In genomic region chr14:80956922-80957321, GRCh38 we compare ENCODE assay signal across 20 cellular contexts. TPM values are rescaled to one million over a fixed set of nuclear protein-coding genes. Genes with fewer than 3 reads are reported as not detected.
DNase-seq lines count a peak whose midpoint lies in the region; ATAC-seq and TF ChIP-seq lines count a peak whose summit lies in the region.
"Had no signal": no experiment of that assay in that cellular context is flagged by ENCODE, and none has a peak within 500 bp of the region (broad histone marks: within the 10 kb centered on the region; RNA-seq: fewer than 3 reads in every experiment).

No MANE protein-coding gene starts in this region.

- no peak for ATAC-seq in activated naive CD4-positive, alpha-beta T cell treated with anti-CD3 and anti-CD28 coated beads, Interleukin-2, amount 50 U/mL, for 72 hours
- ATAC-seq in activated CD8-positive, alpha-beta T cell treated with anti-CD3 and anti-CD28 coated beads, Interleukin-2, amount 10 ng/mL, durations not matched to agents 7 days and 5 days: no peak
- ATAC-seq: activated T-cell treated with anti-CD3 and anti-CD28 coated beads, Interleukin-2, amount 50 U/mL, for 72 hours; effector memory CD8-positive, alpha-beta T cell; left lung; pancreas; stimulated activated naive CD8-positive, alpha-beta T cell treated with anti-CD3 and anti-CD28 coated beads, Interleukin-15, Interleukin-2, amounts not matched to agents 100 U/mL and 50 U/mL, for 24 hours had no signal

- H3K9ac ChIP-seq in endodermal cell (ENCODE audit: extremely low read depth, low read length, poor library complexity, severe bottlenecking): no peak overlapping the region
- H3K9ac ChIP-seq in colonic mucosa (ENCODE audit: low read depth in 2 of 2, low read length in 2 of 2): no peak overlapping the region

- H3K4me3 ChIP-seq in testis: no peak overlapping the region
- H3K4me3 ChIP-seq in endodermal cell (ENCODE audit: low read length): no peak overlapping the region
- no peak overlapping the region for H3K4me3 ChIP-seq in colonic mucosa
- H3K4me3 ChIP-seq: left lung, pancreas, vagina had no signal

- peaks cover 22% of the 10 kb centered on the region for H3K36me3 Mint-ChIP-seq in activated naive CD4-positive, alpha-beta T cell treated with anti-CD3 and anti-CD28 coated beads, Interleukin-2, amount 10 ng/mL, durations not matched to agents 7 days and 5 days
- no peaks in the 10 kb centered on the region for H3K36me3 Mint-ChIP-seq in activated naive CD4-positive, alpha-beta T cell treated with anti-CD3 and anti-CD28 coated beads, Interleukin-2, amount 50 U/mL, for 72 hours
- H3K36me3 Mint-ChIP-seq in activated T-helper 2 cell treated with anti-CD3 and anti-CD28 coated beads, Interferon-gamma antibody, Interleukin-2, Interleukin-4, amounts not matched to agents 10 μg/mL and 5 μg/mL and 100 μg/mL, durations not matched to agents 14 hours and 24 hours and 36 hours (ENCODE audit: low read depth): peaks cover 6% of the 10 kb centered on the region
- H3K36me3 Mint-ChIP-seq in endodermal cell (ENCODE audit: low read depth): no peaks in the 10 kb centered on the region
- H3K36me3 Mint-ChIP-seq in activated CD8-positive, alpha-beta T cell treated with anti-CD3 and anti-CD28 coated beads, Interleukin-2, amount 10 ng/mL, durations not matched to agents 7 days and 5 days (ENCODE audit: low read depth): peaks cover 3% of the 10 kb centered on the region

- no peaks in the 10 kb centered on the region for H3K9me3 Mint-ChIP-seq in activated naive CD4-positive, alpha-beta T cell treated with anti-CD3 and anti-CD28 coated beads, Interleukin-2, amount 10 ng/mL, durations not matched to agents 7 days and 5 days
- H3K9me3 Mint-ChIP-seq in activated naive CD4-positive, alpha-beta T cell treated with anti-CD3 and anti-CD28 coated beads, Interleukin-2, amount 50 U/mL, for 72 hours: no peaks in the 10 kb centered on the region
- H3K9me3 Mint-ChIP-seq in activated T-helper 2 cell treated with anti-CD3 and anti-CD28 coated beads, Interferon-gamma antibody, Interleukin-2, Interleukin-4, amounts not matched to agents 10 μg/mL and 5 μg/mL and 100 μg/mL, durations not matched to agents 14 hours and 24 hours and 36 hours: peaks cover 5% of the 10 kb centered on the region
- H3K9me3 Mint-ChIP-seq in endodermal cell: no peaks in the 10 kb centered on the region
- H3K9me3 Mint-ChIP-seq in activated CD8-positive, alpha-beta T cell treated with anti-CD3 and anti-CD28 coated beads, Interleukin-2, amount 10 ng/mL, durations not matched to agents 7 days and 5 days (ENCODE audit: insufficient read depth): no peaks in the 10 kb centered on the region
- H3K9me3 Mint-ChIP-seq: activated T-cell treated with anti-CD3 and anti-CD28 coated beads, Interleukin-2, amount 50 U/mL, for 72 hours; effector memory CD8-positive, alpha-beta T cell had no signal

- H3K4me3 Mint-ChIP-seq in activated naive CD4-positive, alpha-beta T cell treated with anti-CD3 and anti-CD28 coated beads, Interleukin-2, amount 10 ng/mL, durations not matched to agents 7 days and 5 days: peak overlapping the region; percentile 90
- H3K4me3 Mint-ChIP-seq in activated T-helper 2 cell treated with anti-CD3 and anti-CD28 coated beads, Interferon-gamma antibody, Interleukin-2, Interleukin-4, amounts not matched to agents 10 μg/mL and 5 μg/mL and 100 μg/mL, durations not matched to agents 14 hours and 24 hours and 36 hours (ENCODE audit: low read depth): peak overlapping the region; percentile 1
- no peak overlapping the region for H3K4me3 Mint-ChIP-seq in endodermal cell
- H3K4me3 Mint-ChIP-seq in activated CD8-positive, alpha-beta T cell treated with anti-CD3 and anti-CD28 coated beads, Interleukin-2, amount 10 ng/mL, durations not matched to agents 7 days and 5 days: no peak overlapping the region
- H3K4me3 Mint-ChIP-seq: activated T-cell treated with anti-CD3 and anti-CD28 coated beads, Interleukin-2, amount 50 U/mL, for 72 hours had no signal

- TF ChIP-seq POLR2A in testis (IDR thresholded peaks at IDR 0.05): no peak

- peaks cover 69% of the 10 kb centered on the region for H3K4me1 Mint-ChIP-seq in activated naive CD4-positive, alpha-beta T cell treated with anti-CD3 and anti-CD28 coated beads, Interleukin-2, amount 10 ng/mL, durations not matched to agents 7 days and 5 days
- peaks cover 61% of the 10 kb centered on the region for H3K4me1 Mint-ChIP-seq in activated T-helper 2 cell treated with anti-CD3 and anti-CD28 coated beads, Interferon-gamma antibody, Interleukin-2, Interleukin-4, amounts not matched to agents 10 μg/mL and 5 μg/mL and 100 μg/mL, durations not matched to agents 14 hours and 24 hours and 36 hours (ENCODE audit: low read depth)
- peaks cover 21% of the 10 kb centered on the region for H3K4me1 Mint-ChIP-seq in endodermal cell
- peaks cover 52% of the 10 kb centered on the region for H3K4me1 Mint-ChIP-seq in activated CD8-positive, alpha-beta T cell treated with anti-CD3 and anti-CD28 coated beads, Interleukin-2, amount 10 ng/mL, durations not matched to agents 7 days and 5 days (ENCODE audit: low read depth)

- H3K4me1 ChIP-seq in testis (no peaks in the 10 kb centered on the region), endodermal cell (ENCODE audit: control insufficient read depth, insufficient read depth, low read length) (no peaks in the 10 kb centered on the region), colonic mucosa (no peaks in the 10 kb centered on the region)
- H3K4me1 ChIP-seq: pancreas had no signal

- no peak overlapping the region for H3K27ac ChIP-seq in testis
- no peak overlapping the region for H3K27ac ChIP-seq in endodermal cell (ENCODE audit: low read depth, low read length)
- H3K27ac ChIP-seq in colonic mucosa: no peak overlapping the region
- H3K27ac ChIP-seq: left lung, pancreas, vagina had no signal

- H3K27ac Mint-ChIP-seq in activated naive CD4-positive, alpha-beta T cell treated with anti-CD3 and anti-CD28 coated beads, Interleukin-2, amount 10 ng/mL, durations not matched to agents 7 days and 5 days: peak overlapping the region; percentile 93
- H3K27ac Mint-ChIP-seq in activated naive CD4-positive, alpha-beta T cell treated with anti-CD3 and anti-CD28 coated beads, Interleukin-2, amount 50 U/mL, for 72 hours: no peak overlapping the region
- no peak overlapping the region for H3K27ac Mint-ChIP-seq in activated T-helper 2 cell treated with anti-CD3 and anti-CD28 coated beads, Interferon-gamma antibody, Interleukin-2, Interleukin-4, amounts not matched to agents 10 μg/mL and 5 μg/mL and 100 μg/mL, durations not matched to agents 14 hours and 24 hours and 36 hours
- no peak overlapping the region for H3K27ac Mint-ChIP-seq in endodermal cell
- H3K27ac Mint-ChIP-seq in activated CD8-positive, alpha-beta T cell treated with anti-CD3 and anti-CD28 coated beads, Interleukin-2, amount 10 ng/mL, durations not matched to agents 7 days and 5 days: no peak overlapping the region
- H3K27ac Mint-ChIP-seq: activated T-cell treated with anti-CD3 and anti-CD28 coated beads, Interleukin-2, amount 50 U/mL, for 72 hours had no signal

- peaks cover 15% of the 10 kb centered on the region for H3K27me3 Mint-ChIP-seq in activated naive CD4-positive, alpha-beta T cell treated with anti-CD3 and anti-CD28 coated beads, Interleukin-2, amount 10 ng/mL, durations not matched to agents 7 days and 5 days
- peaks cover 26% of the 10 kb centered on the region for H3K27me3 Mint-ChIP-seq in activated T-helper 2 cell treated with anti-CD3 and anti-CD28 coated beads, Interferon-gamma antibody, Interleukin-2, Interleukin-4, amounts not matched to agents 10 μg/mL and 5 μg/mL and 100 μg/mL, durations not matched to agents 14 hours and 24 hours and 36 hours (ENCODE audit: low read depth)
- peaks cover 27% of the 10 kb centered on the region for H3K27me3 Mint-ChIP-seq in endodermal cell (ENCODE audit: insufficient read depth)
- H3K27me3 Mint-ChIP-seq in activated CD8-positive, alpha-beta T cell treated with anti-CD3 and anti-CD28 coated beads, Interleukin-2, amount 10 ng/mL, durations not matched to agents 7 days and 5 days (ENCODE audit: low read depth): peaks cover 8% of the 10 kb centered on the region
- H3K27me3 Mint-ChIP-seq: effector memory CD8-positive, alpha-beta T cell had no signal

- H3K9me3 ChIP-seq in testis (no peaks in the 10 kb centered on the region), endodermal cell (ENCODE audit: control insufficient read depth, low read length) (no peaks in the 10 kb centered on the region), colonic mucosa (no peaks in the 10 kb centered on the region)
- H3K9me3 ChIP-seq: left lung, pancreas, vagina had no signal

- CTCF ChIA-PET in activated naive CD4-positive, alpha-beta T cell treated with anti-CD3 and anti-CD28 coated beads, Interleukin-2, amount 10 ng/mL, durations not matched to agents 7 days and 5 days (lab: Charles Lee): interaction anchor here (1.5 to 5.9 kb wide), 5 partner anchors 21 to 213 kb away, joined by 3 to 115 read pairs (median 13); no protein-coding TSS in a partner anchor
- CTCF ChIA-PET in activated CD8-positive, alpha-beta T cell treated with anti-CD3 and anti-CD28 coated beads, Interleukin-2, amount 10 ng/mL, durations not matched to agents 7 days and 5 days (lab: Charles Lee): interaction anchor here (0.6 to 10.3 kb wide), 8 partner anchors 15 to 508 kb away, joined by 3 to 268 read pairs (median 10); partner anchors contain the start of gene CEP128

- H3K36me3 ChIP-seq in testis (ENCODE audit: low read depth, missing control alignments) (no peaks in the 10 kb centered on the region), endodermal cell (ENCODE audit: control insufficient read depth, insufficient read depth, low read length) (no peaks in the 10 kb centered on the region), colonic mucosa (no peaks in the 10 kb centered on the region)
- H3K36me3 ChIP-seq: left lung, pancreas, vagina had no signal

- DNase-seq in activated naive CD4-positive, alpha-beta T cell treated with anti-CD3 and anti-CD28 coated beads, Interleukin-2, amount 10 ng/mL, durations not matched to agents 7 days and 5 days: no peak
- no peak for DNase-seq in activated naive CD4-positive, alpha-beta T cell treated with anti-CD3 and anti-CD28 coated beads, Interleukin-2, amount 50 U/mL, for 72 hours (ENCODE audit: low spot score in 2 of 2)
- DNase-seq in NCI-H2171 (lab: John Stamatoyannopoulos, UW) (peak; percentile 44), testis (no peak), endodermal cell (no peak), colonic mucosa (no peak)
- DNase-seq in activated T-helper 2 cell treated with anti-CD3 and anti-CD28 coated beads, Interferon-gamma antibody, Interleukin-2, Interleukin-4, amounts not matched to agents 10 μg/mL and 5 μg/mL and 100 μg/mL, durations not matched to agents 14 hours and 24 hours and 36 hours (ENCODE audit: low spot score): no peak
- no peak for DNase-seq in activated CD8-positive, alpha-beta T cell treated with anti-CD3 and anti-CD28 coated beads, Interleukin-2, amount 10 ng/mL, durations not matched to agents 7 days and 5 days
- DNase-seq: activated CD4-positive, alpha-beta T cell treated with anti-CD3 and anti-CD28 coated beads, Interleukin-2, amount 50 U/mL, for 1 hour; activated T-cell treated with anti-CD3 and anti-CD28 coated beads, Interleukin-2, amount 50 U/mL, for 72 hours; central memory CD4-positive, alpha-beta T cell; DMS53; effector memory CD8-positive, alpha-beta T cell; IMR-90; NCI-H187 treated with DMSO at 0.1 percent for 48 hours; NCI-H526; pancreas; stimulated activated naive CD8-positive, alpha-beta T cell treated with anti-CD3 and anti-CD28 coated beads, Interleukin-15, Interleukin-2, amounts not matched to agents 100 U/mL and 50 U/mL, for 24 hours had no signal

- WGBS in testis, 2 donors: 87 to 88% methylated on average over 1 of the region's 1 CpG
- WGBS in endodermal cell (ENCODE audit: insufficient coverage in 1 of 2, insufficient read length in 1 of 2), 2 experiments: 96% methylated on average over 1 of the region's 1 CpG; no CpG with 5 or more reads in 1 of the 2 experiments

- TF ChIP-seq CTCF in testis (IDR thresholded peaks at IDR 0.05): no peak
- TF ChIP-seq CTCF in endodermal cell (conservative IDR thresholded peaks at IDR 0.05): no peak
- TF ChIP-seq CTCF in colonic mucosa (IDR thresholded peaks at IDR 0.05): no peak

- intact Hi-C loops in activated T-helper 2 cell treated with anti-CD3 and anti-CD28 coated beads, Interferon-gamma antibody, Interleukin-2, Interleukin-4, amounts not matched to agents 10 μg/mL and 5 μg/mL and 100 μg/mL, durations not matched to agents 14 hours and 24 hours and 36 hours (cut with micrococcal nuclease): loop anchor here (10.0 kb wide), 2 partner anchors 108 to 498 kb away; no protein-coding TSS in a partner anchor
- intact Hi-C loops in testis (cut with DNase I; ENCODE audit: low total_unique reads): no loop called here
- intact Hi-C loops in colonic mucosa (cut with DNase I): no loop called here

- POLR2A ChIA-PET in activated CD8-positive, alpha-beta T cell treated with anti-CD3 and anti-CD28 coated beads, Interleukin-2, amount 10 ng/mL, durations not matched to agents 7 days and 5 days (lab: Charles Lee): interaction anchor here (0.9 to 1.3 kb wide), 2 partner anchors 14 to 16 kb away, joined by 3 to 4 read pairs; no protein-coding TSS in a partner anchor

- no peaks in the 10 kb centered on the region for H3K27me3 ChIP-seq in testis
- peaks cover 20% of the 10 kb centered on the region for H3K27me3 ChIP-seq in endodermal cell (ENCODE audit: control insufficient read depth, insufficient read depth, low read length, poor library complexity, severe bottlenecking)
- peaks cover 7% of the 10 kb centered on the region for H3K27me3 ChIP-seq in colonic mucosa
- H3K27me3 ChIP-seq: pancreas, vagina had no signal

RNA-seq across cellular contexts. Expression of gene TSHR, which starts 1.5 kb away (rescaled TPM):
- not detected for total RNA-seq in activated naive CD4-positive, alpha-beta T cell treated with anti-CD3 and anti-CD28 coated beads, Interleukin-2, amount 50 U/mL, for 72 hours
- not detected in 2 replicates for total RNA-seq in activated T-helper 2 cell treated with anti-CD3 and anti-CD28 coated beads, Interferon-gamma antibody, Interleukin-2, Interleukin-4, amounts not matched to agents 10 μg/mL and 5 μg/mL and 100 μg/mL, durations not matched to agents 14 hours and 24 hours and 36 hours
- total RNA-seq in testis (under 1 TPM in 1 of 2 donors, not detected in 1; 0.87 TPM), endodermal cell (under 1 TPM in 1 of 2 donors, not detected in 1; 0.58 TPM), colonic mucosa (under 1 TPM; 0.11 to 0.25 TPM)
- polyA plus RNA-seq in testis (ENCODE audit: insufficient read depth, low read depth, low replicate concordance): 0.88 TPM
- polyA plus RNA-seq in endodermal cell (2013, experiment 1 of 2): 0.25 TPM
- not detected for polyA plus RNA-seq in endodermal cell (2013, experiment 2 of 2)
- total RNA-seq in activated CD8-positive, alpha-beta T cell treated with anti-CD3 and anti-CD28 coated beads, Interleukin-2, amount 10 ng/mL, durations not matched to agents 7 days and 5 days: not detected
- total RNA-seq: activated T-cell treated with anti-CD3 and anti-CD28 coated beads, Interleukin-2, amount 50 U/mL, for 72 hours; IMR-90; vagina had no signal
- polyA plus RNA-seq: IMR-90 had no signal

RNA-seq across cellular contexts. Expression of gene CEP128, which starts 15.4 kb away (rescaled TPM):
- 10 to 100 TPM; 11.5 to 33.3 TPM for total RNA-seq in activated naive CD4-positive, alpha-beta T cell treated with anti-CD3 and anti-CD28 coated beads, Interleukin-2, amount 50 U/mL, for 72 hours
- total RNA-seq in activated T-helper 2 cell treated with anti-CD3 and anti-CD28 coated beads, Interferon-gamma antibody, Interleukin-2, Interleukin-4, amounts not matched to agents 10 μg/mL and 5 μg/mL and 100 μg/mL, durations not matched to agents 14 hours and 24 hours and 36 hours: 18.0 and 20.7 TPM in 2 replicates
- total RNA-seq in testis: 10 to 100 TPM; 15.3 to 30.9 TPM
- 8.5 TPM for polyA plus RNA-seq in testis (ENCODE audit: insufficient read depth, low read depth, low replicate concordance)
- 10 to 100 TPM; 21.6 to 29.0 TPM for total RNA-seq in endodermal cell
- polyA plus RNA-seq in endodermal cell (2013, experiment 1 of 2): 8.2 TPM
- polyA plus RNA-seq in endodermal cell (2013, experiment 2 of 2): 9.9 TPM
- total RNA-seq in activated CD8-positive, alpha-beta T cell treated with anti-CD3 and anti-CD28 coated beads, Interleukin-2, amount 10 ng/mL, durations not matched to agents 7 days and 5 days: 10 to 100 TPM; 32.9 to 35.8 TPM
- total RNA-seq in colonic mucosa: 10 to 100 TPM in 1 of 2 donors, 1 to 10 TPM in 1; 4.4 to 11.6 TPM

Comparison
In these comparisons a context has a peak if more than half of its experiments do, and no peak if none do; other contexts are left out.
1. H3K4me3 Mint-ChIP-seq: peak in activated naive CD4-positive, alpha-beta T cell treated with anti-CD3 and anti-CD28 coated beads, Interleukin-2, amount 10 ng/mL, durations not matched to agents 7 days and 5 days (single experiment) and activated T-helper 2 cell treated with anti-CD3 and anti-CD28 coated beads, Interferon-gamma antibody, Interleukin-2, Interleukin-4, amounts not matched to agents 10 μg/mL and 5 μg/mL and 100 μg/mL, durations not matched to agents 14 hours and 24 hours and 36 hours (single experiment); none in endodermal cell (single experiment) and activated CD8-positive, alpha-beta T cell treated with anti-CD3 and anti-CD28 coated beads, Interleukin-2, amount 10 ng/mL, durations not matched to agents 7 days and 5 days (single experiment).